8 cellular contexts compared by ENCODE assay signal in genomic region chr1:226547754-226548191, GRCh38. TPM values are rescaled to one million over a fixed set of nuclear protein-coding genes. Genes with fewer than 3 reads are reported as not detected.
DNase-seq lines count a peak whose midpoint lies in the region; ATAC-seq and TF ChIP-seq lines count a peak whose summit lies in the region.

No MANE protein-coding gene starts in this region.

- peaks cover 15% of the 10 kb centered on the region for H3K4me1 Mint-ChIP-seq in activated T-cell treated with anti-CD3 and anti-CD28 coated beads, Interleukin-2, amount 50 U/mL, for 72 hours (ENCODE audit: low read depth)
- H3K4me1 Mint-ChIP-seq in neural crest cell: peaks cover 12% of the 10 kb centered on the region

- TF ChIP-seq CTCF in fibroblast of lung (conservative IDR thresholded peaks at IDR 0.05 in 1 of 2, IDR thresholded peaks at IDR 0.05 in 1 of 2; ENCODE audit: low read depth in 1 of 2, low read length in 2 of 2) (peak; percentile 99), neural crest cell (conservative IDR thresholded peaks at IDR 0.05) (peak; percentile 89)

- no peak overlapping the region for H3K9ac ChIP-seq in fibroblast of lung (ENCODE audit: insufficient read depth, low read length)

- ATAC-seq in GM19468 (IDR thresholded peaks at IDR 0.05; ENCODE audit: extremely low read depth, unreplicated experiment): peak; percentile 33
- ATAC-seq in activated T-cell treated with anti-CD3 and anti-CD28 coated beads, Interleukin-2, amount 50 U/mL, for 72 hours (replicated peaks in 1 of 2): peak; percentile 41 to 54

- H2AFZ ChIP-seq in fibroblast of lung (ENCODE audit: low read length): no peak overlapping the region

- H3K4me1 ChIP-seq in fibroblast of lung (ENCODE audit: control insufficient read depth, extremely low read depth, insufficient read depth, low read length): no peaks in the 10 kb centered on the region

- no peak overlapping the region for H3K4me2 ChIP-seq in fibroblast of lung (ENCODE audit: extremely low read depth, insufficient read depth, low read length)

- no peaks in the 10 kb centered on the region for H3K79me2 ChIP-seq in fibroblast of lung (ENCODE audit: control insufficient read depth, insufficient read depth, low read length)

- no peaks in the 10 kb centered on the region for H3K9me3 Mint-ChIP-seq in activated T-cell treated with anti-CD3 and anti-CD28 coated beads, Interleukin-2, amount 50 U/mL, for 72 hours
- H3K9me3 Mint-ChIP-seq in neural crest cell: no peaks in the 10 kb centered on the region

- peak overlapping the region; percentile 22 to 50 for H3K4me3 Mint-ChIP-seq in activated T-cell treated with anti-CD3 and anti-CD28 coated beads, Interleukin-2, amount 50 U/mL, for 72 hours
- H3K4me3 Mint-ChIP-seq in neural crest cell: peak overlapping the region; percentile 56

- H3K36me3 ChIP-seq in fibroblast of lung (ENCODE audit: control insufficient read depth, insufficient read depth, low read length): no peaks in the 10 kb centered on the region

- H3K27me3 Mint-ChIP-seq in activated T-cell treated with anti-CD3 and anti-CD28 coated beads, Interleukin-2, amount 50 U/mL, for 72 hours (ENCODE audit: low read depth): peaks cover 55% of the 10 kb centered on the region
- H3K27me3 Mint-ChIP-seq in neural crest cell (ENCODE audit: low read depth): peaks cover 58% of the 10 kb centered on the region

- no peaks in the 10 kb centered on the region for H3K9me3 ChIP-seq in fibroblast of lung (ENCODE audit: control insufficient read depth, insufficient read depth, low read depth, low read length)

- H4K20me1 ChIP-seq in fibroblast of lung (ENCODE audit: control insufficient read depth, extremely low read depth, insufficient read depth, low read length): no peaks in the 10 kb centered on the region

- H3K27me3 ChIP-seq in fibroblast of lung (ENCODE audit: control insufficient read depth, insufficient read depth, low read length): peaks cover 34% of the 10 kb centered on the region

- no peaks in the 10 kb centered on the region for H3K36me3 Mint-ChIP-seq in activated T-cell treated with anti-CD3 and anti-CD28 coated beads, Interleukin-2, amount 50 U/mL, for 72 hours (ENCODE audit: insufficient read depth in 2 of 2)
- H3K36me3 Mint-ChIP-seq in neural crest cell (ENCODE audit: low read depth): no peaks in the 10 kb centered on the region

- H3K4me3 ChIP-seq in fibroblast of lung (replicated peaks in 1 of 4; ENCODE audit: control extremely low read depth in 1 of 4, insufficient read depth in 1 of 4, low read depth in 3 of 4, low read length in 4 of 4): no peak overlapping the region

- H3K27ac ChIP-seq in fibroblast of lung (ENCODE audit: insufficient read depth, low read length): no peak overlapping the region
- H3K27ac ChIP-seq in substantia nigra (ENCODE audit: low read depth, low read length, poor library complexity, severe bottlenecking): no peak overlapping the region

- no peak overlapping the region for H3K27ac Mint-ChIP-seq in activated T-cell treated with anti-CD3 and anti-CD28 coated beads, Interleukin-2, amount 50 U/mL, for 72 hours
- no peak overlapping the region for H3K27ac Mint-ChIP-seq in neural crest cell (ENCODE audit: unreplicated experiment)

- peak; percentile 77 for DNase-seq in CD1c-positive myeloid dendritic cell (ENCODE audit: extremely low spot score)
- DNase-seq in LoVo (ENCODE audit: low spot score): peak; percentile 79
- peak; percentile 80 for DNase-seq in RKO (ENCODE audit: low spot score)
- peak; percentile 53 to 55 for DNase-seq in activated T-cell treated with anti-CD3 and anti-CD28 coated beads, Interleukin-2, amount 50 U/mL, for 72 hours
- DNase-seq in fibroblast of lung (ENCODE audit: low read depth in 2 of 2): peak; percentile 84 to 89
- DNase-seq in neural crest cell (ENCODE audit: low read depth, low spot score): peak; percentile 75
- DNase-seq in substantia nigra (lab: John Stamatoyannopoulos, UW): peak in 44 of 49 donors; percentile 13 to 84 (median 62)

RNA-seq across cellular contexts. Expression of gene STUM, which starts 0.8 kb away (rescaled TPM):
- not detected for total RNA-seq in activated T-cell treated with anti-CD3 and anti-CD28 coated beads, Interleukin-2, amount 50 U/mL, for 72 hours
- total RNA-seq in fibroblast of lung: under 0.01 TPM in 1 of 2 replicates, not detected in the other
- 0.01 and 0.02 TPM in 2 replicates for polyA plus RNA-seq in fibroblast of lung
- not detected in 2 replicates for polyA plus RNA-seq in fibroblast of lung (2012)
- polyA minus RNA-seq in fibroblast of lung (ENCODE audit: low replicate concordance): not detected in 2 replicates
- 0.86 and 1.1 TPM in 2 replicates for total RNA-seq in neural crest cell
